Comparison of ENCODE assay signal across 17 cellular contexts in genomic region chr4:75189976-75190375, GRCh38.
"Had no signal": no experiment of that assay in that cellular context is flagged by ENCODE, and none has a peak within 500 bp of the region (broad histone marks: within the 10 kb centered on the region; RNA-seq: fewer than 3 reads in every experiment).

No MANE protein-coding gene starts in this region.

- H3K36me3 Mint-ChIP-seq: activated naive CD8-positive, alpha-beta T cell; stimulated activated effector memory CD8-positive, alpha-beta T cell treated with anti-CD3 and anti-CD28 coated beads, Interleukin-12 subunit alpha, Interleukin-12 subunit beta, amount 100 ng/mL, for 72 hours had no signal

- DNase-seq: activated B cell treated with CpG ODN at 0.5 μM for 24 hours; activated CD4-positive, alpha-beta T cell treated with anti-CD3 and anti-CD28 coated beads, Interleukin-2, amount 50 U/mL, for 1 hour; activated effector memory CD4-positive, alpha-beta T cell treated with Interleukin-2 at 50 U/mL for 16 hours; endodermal cell; glutamatergic neuron; islet precursor cell; left lung; mesendoderm; retina; trophoblast cell had no signal

- H3K4me1 Mint-ChIP-seq: activated B cell treated with CpG ODN at 0.5 μM for 24 hours; neural crest cell; stimulated activated effector memory CD8-positive, alpha-beta T cell treated with anti-CD3 and anti-CD28 coated beads, Interleukin-12 subunit alpha, Interleukin-12 subunit beta, amount 100 ng/mL, for 72 hours had no signal

- H3K27ac ChIP-seq: breast epithelium, left lung, parathyroid adenoma had no signal

- H3K27me3 ChIP-seq: breast epithelium, left lung had no signal

- H2AFZ ChIP-seq: parathyroid adenoma had no signal

- ATAC-seq: left lung; stimulated activated effector memory CD8-positive, alpha-beta T cell treated with anti-CD3 and anti-CD28 coated beads, Interleukin-12 subunit alpha, Interleukin-12 subunit beta, amount 100 ng/mL, for 72 hours had no signal

- H3K4me1 ChIP-seq: breast epithelium, left lung, parathyroid adenoma had no signal

- H3K4me3 ChIP-seq: breast epithelium, left lung, skin epidermis had no signal

- H3K27ac Mint-ChIP-seq: activated B cell treated with CpG ODN at 0.5 μM for 24 hours; activated naive CD8-positive, alpha-beta T cell; endodermal cell; stimulated activated effector memory CD8-positive, alpha-beta T cell treated with anti-CD3 and anti-CD28 coated beads, Interleukin-12 subunit alpha, Interleukin-12 subunit beta, amount 100 ng/mL, for 72 hours; T-helper 1 cell treated with Interleukin-12 subunit alpha and Interleukin-12 subunit beta and Interleukin-4 antibody, amounts not matched to agents 30 μg/mL and 1 μg/mL, for 36 hours had no signal

- H3K36me3 ChIP-seq: breast epithelium, left lung had no signal

- H3K27me3 Mint-ChIP-seq: activated naive CD8-positive, alpha-beta T cell had no signal

- H3K9me3 Mint-ChIP-seq: activated B cell treated with CpG ODN at 0.5 μM for 24 hours; endodermal cell; T-helper 1 cell treated with Interleukin-12 subunit alpha and Interleukin-12 subunit beta and Interleukin-4 antibody, amounts not matched to agents 30 μg/mL and 1 μg/mL, for 36 hours had no signal

- H3K4me3 Mint-ChIP-seq: activated B cell treated with CpG ODN at 0.5 μM for 24 hours; activated naive CD8-positive, alpha-beta T cell; endodermal cell; neural crest cell; stimulated activated effector memory CD8-positive, alpha-beta T cell treated with anti-CD3 and anti-CD28 coated beads, Interleukin-12 subunit alpha, Interleukin-12 subunit beta, amount 100 ng/mL, for 72 hours; T-helper 1 cell treated with Interleukin-12 subunit alpha and Interleukin-12 subunit beta and Interleukin-4 antibody, amounts not matched to agents 30 μg/mL and 1 μg/mL, for 36 hours had no signal

- H3K79me2 ChIP-seq: parathyroid adenoma had no signal
